In the genomic region with DNA sequence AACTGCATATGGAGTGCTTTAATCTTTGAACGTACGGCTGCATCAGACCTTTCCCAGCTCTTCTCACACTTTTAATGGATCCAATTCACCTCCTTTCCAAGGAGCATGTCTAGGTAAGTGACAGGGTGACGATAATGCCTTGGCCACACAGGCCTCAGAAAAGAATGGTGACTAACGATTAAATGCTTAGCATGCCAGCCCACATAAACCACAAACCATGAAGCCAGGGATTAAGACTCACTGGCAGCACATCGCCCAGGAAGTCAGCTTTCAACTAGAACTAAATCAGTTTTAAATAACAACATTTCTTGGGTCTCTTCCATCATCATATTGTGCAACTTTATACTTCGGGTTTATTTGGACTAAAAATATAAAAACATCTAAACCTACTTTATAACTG, we compare ENCODE assay signal across 9 cellular contexts. TPM values are rescaled to one million over a fixed set of nuclear protein-coding genes. Genes with fewer than 3 reads are reported as not detected.
DNase-seq lines count a peak whose midpoint lies in the region; ATAC-seq and TF ChIP-seq lines count a peak whose summit lies in the region.
"Had no signal": no experiment of that assay in that cellular context is flagged by ENCODE, and none has a peak within 500 bp of the region (broad histone marks: within the 10 kb centered on the region; RNA-seq: fewer than 3 reads in every experiment).

No MANE protein-coding gene starts in this region.

- H3K27me3 Mint-ChIP-seq in T-cell = no peaks in the 10 kb centered on the region

- H3K27ac Mint-ChIP-seq in T-cell = peak overlapping the region; percentile 20 to 64

- peaks cover 11 to 21% (median 18%) of the 10 kb centered on the region in 3 donors for H3K4me1 Mint-ChIP-seq in T-cell

- CTCF ChIA-PET in HEK293 (lab: Yijun Ruan, JAX) = interaction anchor here (0.6 kb wide), 1 partner anchor 393 kb away, joined by 3 read pairs; no protein-coding TSS in a partner anchor
- CTCF ChIA-PET in T-cell (lab: Charles Lee) = no interaction called here

- ATAC-seq in T-cell (replicated peaks in 1 of 4) (peak; percentile 55 to 79 (median 70)), esophagus mucosa (peak; percentile 77)
- ATAC-seq: K562 had no signal

- no peaks in the 10 kb centered on the region for H3K36me3 ChIP-seq in HEK293 (ENCODE audit: control insufficient read depth in 2 of 2, insufficient read depth in 1 of 2, low read length in 2 of 2)
- H3K36me3 ChIP-seq in HAP-1 (replicated peaks) = no peaks in the 10 kb centered on the region

- H3K36me3 Mint-ChIP-seq in T-cell = no peaks in the 10 kb centered on the region

- H3K4me3 Mint-ChIP-seq in T-cell = peak overlapping the region in 2 of 3 donors; percentile 4 to 33

- no peaks in the 10 kb centered on the region for H3K27me3 ChIP-seq in HAP-1 (ENCODE audit: low read depth)

- in situ Hi-C loops in HAP-1 (cut with MboI; ENCODE audit: low sequenced_read_pairs) = no loop called here

- no peak overlapping the region for H3K27ac ChIP-seq in HEK293 (ENCODE audit: extremely low read depth, low read depth, low read length)

- POLR2A ChIA-PET in HEK293 (lab: Yijun Ruan, JAX) = no interaction called here
- POLR2A ChIA-PET in T-cell (lab: Charles Lee) = no interaction called here

- H3K9me3 ChIP-seq in HEK293 (ENCODE audit: control insufficient read depth, insufficient read depth, low read depth, low read length) (no peaks in the 10 kb centered on the region), HAP-1 (no peaks in the 10 kb centered on the region)

- TF ChIP-seq CTCF in HEK293 (tag by site-specific recombination; IDR thresholded peaks at IDR 0.05) = no peak

- DNase-seq in T-cell (peak in 8 of 34 experiments; percentile 0 to 26 (median 4)), HAP-1 (ENCODE audit: low spot score in 2 of 2) (no peak), hypothalamus (lab: John Stamatoyannopoulos, UW) (no peak), anterior cingulate cortex (lab: John Stamatoyannopoulos, UW) (no peak), NCI-H2196 (lab: John Stamatoyannopoulos, UW; ENCODE audit: unreplicated experiment) (no peak)
- DNase-seq in stimulated activated CD4-positive, alpha-beta T cell treated with anti-CD3 and anti-CD28 coated beads, Interleukin-15, amount 100 ng/mL, for 48 hours (ENCODE audit: low read depth in 2 of 2) = peak; percentile 35 to 39

- H3K9me3 Mint-ChIP-seq in T-cell = peaks cover 0 to 2% (median 0%) of the 10 kb centered on the region in 3 donors

- peaks cover 13% of the 10 kb centered on the region for H3K4me1 ChIP-seq in HEK293 (ENCODE audit: control insufficient read depth, insufficient read depth, low read length)
- no peaks in the 10 kb centered on the region for H3K4me1 ChIP-seq in HAP-1

- H3K4me3 ChIP-seq in HEK293 (ENCODE audit: low read depth, low read length) (no peak overlapping the region), HAP-1 (no peak overlapping the region)
- H3K4me3 ChIP-seq: K562 had no signal

TF ChIP-seq in HEK293, 187 proteins besides CTCF, POLR2A, EP300 and RAD21:
- TF ChIP-seq ZFHX2 (tag by site-specific recombination; conservative IDR thresholded peaks at IDR 0.05) = peak; percentile 23; the same call in 1 of the 2 replicates
- no peak for TF ChIP-seq ZNF311 (tag by site-specific recombination; IDR thresholded peaks at IDR 0.05; ENCODE audit: borderline replicate concordance)
TF ChIP-seq in HEK293: peak in this region for 1.

RNA-seq across cellular contexts. Expression of a gene that starts 28.7 kb away (rescaled TPM):
- 10 to 100 TPM; 47.4 to 99.7 (median 71.3) TPM for total RNA-seq in T-cell
- 9.7 TPM for total RNA-seq in esophagus mucosa

Comparison
In these comparisons a context has a peak if more than half of its experiments do, and no peak if none do; other contexts are left out.
1. DNase-seq: peak in stimulated activated CD4-positive, alpha-beta T cell treated with anti-CD3 and anti-CD28 coated beads, Interleukin-15, amount 100 ng/mL, for 48 hours (2 of 2); none in HAP-1 (0 of 2), hypothalamus (0 of 51), anterior cingulate cortex (0 of 58) and NCI-H2196 (single experiment).